12 cellular contexts compared by ENCODE assay signal in genomic region chr6:50819527-50819905, GRCh38. TPM values are rescaled to one million over a fixed set of nuclear protein-coding genes. Genes with fewer than 3 reads are reported as not detected.
DNase-seq lines count a peak whose midpoint lies in the region; ATAC-seq, FAIRE-seq and TF ChIP-seq lines count a peak whose summit lies in the region.
"Had no signal": no experiment of that assay in that cellular context is flagged by ENCODE, and none has a peak within 500 bp of the region (broad histone marks: within the 10 kb centered on the region; RNA-seq: fewer than 3 reads in every experiment).

No MANE protein-coding gene starts in this region.

- no peak for FAIRE-seq in K562 (lab: Jason Lieb, UNC)
- FAIRE-seq: A204.1, endometrium had no signal

- TF ChIP-seq CTCF in K562 (IDR thresholded peaks at IDR 0.05 in 2 of 3, conservative IDR thresholded peaks at IDR 0.05 in 1 of 3; ENCODE audit: insufficient read depth in 2 of 3, low read depth in 1 of 3, low read length in 3 of 3) (no peak), smooth muscle cell (IDR thresholded peaks at IDR 0.05; ENCODE audit: borderline replicate concordance, insufficient read depth, poor library complexity, severe bottlenecking) (no peak), uterus (IDR thresholded peaks at IDR 0.05) (no peak)

- H4K20me1 ChIP-seq in K562 (replicated peaks; ENCODE audit: control insufficient read depth, insufficient read depth, low read length) (no peaks in the 10 kb centered on the region), smooth muscle cell (ENCODE audit: low read depth) (no peaks in the 10 kb centered on the region)

- TF ChIP-seq EP300 in K562 (IDR thresholded peaks at IDR 0.05; ENCODE audit: low read length): no peak

- 73% methylated on average over 8 of the region's 44 CpGs for WGBS in K562 (ENCODE audit: insufficient coverage, low coverage, missing lambda C conversion rate)
- 1% methylated on average over 28 of the region's 44 CpGs for WGBS in smooth muscle cell (ENCODE audit: low lambda C conversion rate)

- CTCF ChIA-PET in K562 (lab: Yijun Ruan, JAX; ENCODE audit: low intra/inter-chr PET ratio): no interaction called here

- H3K9me1 ChIP-seq in K562 (ENCODE audit: control insufficient read depth, insufficient read depth, low read length): no peaks in the 10 kb centered on the region

- H3K9me3 ChIP-seq in K562 (replicated peaks; ENCODE audit: control insufficient read depth, insufficient read depth, low read depth, low read length) (0 out of 2 replicates have a peak, but pooled peaks cover 3% of the 10 kb centered on the region), smooth muscle cell (replicated peaks; ENCODE audit: low read depth) (no peaks in the 10 kb centered on the region), uterus (no peaks in the 10 kb centered on the region)

- H3K79me2 ChIP-seq in K562 (ENCODE audit: control insufficient read depth, insufficient read depth, low read length): no peaks in the 10 kb centered on the region
- no peaks in the 10 kb centered on the region for H3K79me2 ChIP-seq in smooth muscle cell (ENCODE audit: low read depth)

- TF ChIP-seq RAD21 in K562 (CRISPR knock-in tag; conservative IDR thresholded peaks at IDR 0.05 in 1 of 2, IDR thresholded peaks at IDR 0.05 in 1 of 2): no peak

- H3K4me2 ChIP-seq in K562 (ENCODE audit: insufficient read depth, low read length) (no peak overlapping the region), smooth muscle cell (peak overlapping the region; percentile 86)

- peaks cover 0 to 7% of the 10 kb centered on the region in 2 experiments; a peak in 2 of 5 replicates for H3K4me1 ChIP-seq in K562 (replicated peaks in 1 of 2; ENCODE audit: control insufficient read depth in 2 of 2, insufficient read depth in 2 of 2, low read length in 2 of 2)
- H3K4me1 ChIP-seq in smooth muscle cell (ENCODE audit: low read depth): peaks cover 4% of the 10 kb centered on the region
- peaks cover 0 to 7% of the 10 kb centered on the region in 2 donors for H3K4me1 ChIP-seq in uterus

- no TSS peak for BruUV-seq in K562 (replicated peaks; lab: Mats Ljungman, UMichigan)

- POLR2A ChIA-PET in K562 (lab: Yijun Ruan, JAX): no interaction called here

- H2AFZ ChIP-seq in K562 (ENCODE audit: low read depth, low read length) (no peak overlapping the region), smooth muscle cell (ENCODE audit: low read depth) (no peak overlapping the region)

- H3K27ac ChIP-seq in K562 (ENCODE audit: extremely low read depth, low read depth, low read length): no peak overlapping the region
- H3K27ac ChIP-seq in smooth muscle cell (ENCODE audit: low read depth): no peak overlapping the region
- no peak overlapping the region for H3K27ac ChIP-seq in uterus

- H3F3A ChIP-seq in smooth muscle cell (ENCODE audit: low read depth): no peaks in the 10 kb centered on the region

- TF ChIP-seq POLR2A in K562 (conservative IDR thresholded peaks at IDR 0.05) (no peak), uterus (IDR thresholded peaks at IDR 0.05) (no peak)

- intact Hi-C loops in K562 (cut with micrococcal nuclease): loop anchor here (5.0 to 10.0 kb wide), 4 partner anchors 308 to 1035 kb away; no protein-coding TSS in a partner anchor
- intact Hi-C loops in uterus (cut with DNase I; ENCODE audit: low total_unique reads): no loop called here

- peak; percentile 47 for DNase-seq in NCI-H2227 (lab: John Stamatoyannopoulos, UW; ENCODE audit: unreplicated experiment)
- DNase-seq in NCI-H2227 treated with DMSO at 0.1 percent for 48 hours (lab: John Stamatoyannopoulos, UW): no peak
- no peak for DNase-seq in K562 (ENCODE audit: extremely low read depth in 1 of 4, low spot score in 3 of 4)
- peak; percentile 44 for DNase-seq in iris pigment epithelial cell (ENCODE audit: low read depth)
- no peak for DNase-seq in smooth muscle cell (lab: John Stamatoyannopoulos, UW; ENCODE audit: unreplicated experiment)
- no peak for DNase-seq in uterus
- no peak for DNase-seq in NCI-H345 treated with DMSO at 0.1 percent for 48 hours (lab: John Stamatoyannopoulos, UW; ENCODE audit: unreplicated experiment)
- DNase-seq: NCI-H226 had no signal

- in situ Hi-C loops in K562 (cut with MboI): loop anchor here (10.0 to 25.0 kb wide), 3 partner anchors 535 to 1193 kb away; no protein-coding TSS in a partner anchor

- no peak overlapping the region for H3K4me3 ChIP-seq in K562
- H3K4me3 ChIP-seq in smooth muscle cell: peak overlapping the region; percentile 41
- H3K4me3 ChIP-seq in uterus: no peak overlapping the region

- ATAC-seq in K562 (no peak), GM18868 (IDR thresholded peaks at IDR 0.05; ENCODE audit: unreplicated experiment) (no peak)
- ATAC-seq: activated T-helper 17 cell treated with anti-CD3 and anti-CD28 coated beads, Interleukin-2, amount 50 U/mL, for 72 hours had no signal

- H3K9ac ChIP-seq in K562 (ENCODE audit: insufficient read depth in 1 of 2, low read depth in 2 of 2, low read length in 2 of 2): no peak overlapping the region
- no peak overlapping the region for H3K9ac ChIP-seq in smooth muscle cell (ENCODE audit: low read depth)

- H3K27me3 ChIP-seq in K562 (ENCODE audit: control insufficient read depth in 2 of 2, insufficient read depth in 2 of 2, low read length in 2 of 2): no peaks in the 10 kb centered on the region
- H3K27me3 ChIP-seq in smooth muscle cell (ENCODE audit: low read depth): peaks cover 91% of the 10 kb centered on the region
- peaks cover 0 to 74% of the 10 kb centered on the region in 2 donors for H3K27me3 ChIP-seq in uterus

- H3K36me3 ChIP-seq in K562 (ENCODE audit: control insufficient read depth, insufficient read depth, low read length) (no peaks in the 10 kb centered on the region), smooth muscle cell (ENCODE audit: low read depth) (no peaks in the 10 kb centered on the region), uterus (no peaks in the 10 kb centered on the region)

TF ChIP-seq in K562, 482 proteins besides CTCF, POLR2A, EP300 and RAD21:
- no peak for TF ChIP-seq ZC3H11A (IDR thresholded peaks at IDR 0.05; ENCODE audit: low read depth, low read length)
- TF ChIP-seq, protein P1, sequence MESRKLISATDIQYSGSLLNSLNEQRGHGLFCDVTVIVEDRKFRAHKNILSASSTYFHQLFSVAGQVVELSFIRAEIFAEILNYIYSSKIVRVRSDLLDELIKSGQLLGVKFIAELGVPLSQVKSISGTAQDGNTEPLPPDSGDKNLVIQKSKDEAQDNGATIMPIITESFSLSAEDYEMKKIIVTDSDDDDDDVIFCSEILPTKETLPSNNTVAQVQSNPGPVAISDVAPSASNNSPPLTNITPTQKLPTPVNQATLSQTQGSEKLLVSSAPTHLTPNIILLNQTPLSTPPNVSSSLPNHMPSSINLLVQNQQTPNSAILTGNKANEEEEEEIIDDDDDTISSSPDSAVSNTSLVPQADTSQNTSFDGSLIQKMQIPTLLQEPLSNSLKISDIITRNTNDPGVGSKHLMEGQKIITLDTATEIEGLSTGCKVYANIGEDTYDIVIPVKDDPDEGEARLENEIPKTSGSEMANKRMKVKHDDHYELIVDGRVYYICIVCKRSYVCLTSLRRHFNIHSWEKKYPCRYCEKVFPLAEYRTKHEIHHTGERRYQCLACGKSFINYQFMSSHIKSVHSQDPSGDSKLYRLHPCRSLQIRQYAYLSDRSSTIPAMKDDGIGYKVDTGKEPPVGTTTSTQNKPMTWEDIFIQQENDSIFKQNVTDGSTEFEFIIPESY (CRISPR knock-in tag; IDR thresholded peaks at IDR 0.05): peak; percentile 65; the same call in 1 of the 2 replicates

RNA-seq across cellular contexts. Expression of gene TFAP2B, which starts 0.8 kb away (rescaled TPM):
- not detected in 2 replicates for total RNA-seq in K562 (2011; cell fraction: chromatin; rRNA removed; ENCODE audit: low replicate concordance)
- not detected in 2 replicates for total RNA-seq in K562 (2011; cell fraction: nucleolus; rRNA removed)
- total RNA-seq in K562 (2011; cell fraction: nucleoplasm; rRNA removed): not detected in 2 replicates
- total RNA-seq in K562 (2014; rRNA removed) (not detected in 2 replicates), K562 (2014; rRNA removed; fragmentation: Illumina TruSeq; extraction: Trizol) (not detected in 2 replicates), K562 (2015; rRNA removed; fragmentation: Illumina TruSeq; extraction: Trizol) (not detected in 2 replicates), K562 (2021) (not detected in 2 replicates), smooth muscle cell (not detected in 2 replicates), uterus (under 1 TPM in 1 of 4 donors, not detected in 3; 0.41 TPM)
- polyA plus RNA-seq in K562 (2011; rRNA removed) (not detected in 2 replicates), K562 (2014; fragmentation: Illumina TruSeq; extraction: Trizol) (not detected in 2 replicates), K562 (2014; fragmentation: Nextera tagmentation; extraction: Ambion mirVana) (not detected), K562 (2014; rRNA removed) (not detected in 2 replicates), smooth muscle cell (not detected in 2 replicates)
- 0.01 TPM in 1 of 2 replicates, not detected in the other for polyA plus RNA-seq in K562 (2011; cell fraction: cytosol; rRNA removed)
- 0.06 TPM in 2 replicates for polyA plus RNA-seq in K562 (2011; cell fraction: nucleus; rRNA removed)
- polyA plus RNA-seq in K562 (2012): 0.01 TPM in 1 of 2 replicates, not detected in the other
- polyA minus RNA-seq in K562 (2011; rRNA and poly(A)+ RNA removed): not detected in 2 replicates
- not detected in 2 replicates for polyA minus RNA-seq in K562 (2011; cell fraction: cytosol; rRNA and poly(A)+ RNA removed)
- polyA minus RNA-seq in K562 (2011; cell fraction: nucleus; rRNA and poly(A)+ RNA removed): not detected in 2 replicates
- total RNA-seq: activated T-helper 17 cell treated with anti-CD3 and anti-CD28 coated beads, Interleukin-2, amount 50 U/mL, for 72 hours had no signal

Comparison
In these comparisons a context has a peak if more than half of its experiments do, and no peak if none do; other contexts are left out.
1. DNase-seq: peak in NCI-H2227 (single experiment) and iris pigment epithelial cell (single experiment); none in NCI-H2227 treated with DMSO at 0.1 percent for 48 hours (single experiment), K562 (0 of 4), smooth muscle cell (single experiment), uterus (0 of 2) and NCI-H345 treated with DMSO at 0.1 percent for 48 hours (single experiment).